1 cellular context compared by ENCODE assay signal in the genomic region with DNA sequence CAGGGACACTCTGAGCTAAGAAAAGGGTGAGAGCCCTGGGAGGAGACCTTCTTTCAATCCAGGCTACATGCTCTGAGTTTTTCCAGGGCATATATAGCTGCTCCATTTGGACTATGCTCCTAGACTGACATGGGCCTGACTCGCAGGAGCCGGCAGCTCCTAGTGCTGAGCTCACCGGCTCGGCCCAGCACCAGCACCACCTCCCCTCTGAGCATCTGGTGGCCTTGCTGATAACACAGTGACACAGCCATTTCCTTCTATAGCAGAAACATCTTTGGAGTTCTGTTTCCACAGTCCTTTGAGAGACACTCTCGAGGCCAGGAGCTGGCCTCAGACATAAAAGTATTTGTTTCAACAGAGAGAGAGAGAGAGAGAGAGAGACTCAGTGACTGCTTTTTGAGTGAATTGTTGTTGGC.
TF ChIP-seq lines count a peak whose summit lies in the region.

No MANE protein-coding gene starts in this region.

TF ChIP-seq in K562, 482 proteins besides CTCF, POLR2A, EP300 and RAD21 (continued from another document and continues in another):
- TF ChIP-seq, protein P1, sequence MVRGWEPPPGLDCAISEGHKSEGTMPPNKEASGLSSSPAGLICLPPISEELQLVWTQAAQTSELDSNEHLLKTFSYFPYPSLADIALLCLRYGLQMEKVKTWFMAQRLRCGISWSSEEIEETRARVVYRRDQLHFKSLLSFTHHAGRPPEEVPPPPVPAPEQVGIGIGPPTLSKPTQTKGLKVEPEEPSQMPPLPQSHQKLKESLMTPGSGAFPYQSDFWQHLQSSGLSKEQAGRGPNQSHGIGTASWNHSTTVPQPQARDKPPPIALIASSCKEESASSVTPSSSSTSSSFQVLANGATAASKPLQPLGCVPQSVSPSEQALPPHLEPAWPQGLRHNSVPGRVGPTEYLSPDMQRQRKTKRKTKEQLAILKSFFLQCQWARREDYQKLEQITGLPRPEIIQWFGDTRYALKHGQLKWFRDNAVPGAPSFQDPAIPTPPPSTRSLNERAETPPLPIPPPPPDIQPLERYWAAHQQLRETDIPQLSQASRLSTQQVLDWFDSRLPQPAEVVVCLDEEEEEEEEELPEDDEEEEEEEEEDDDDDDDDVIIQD (CRISPR knock-in tag; IDR thresholded peaks at IDR 0.05) = no peak
- TF ChIP-seq ZNF785 (CRISPR knock-in tag; IDR thresholded peaks at IDR 0.05) (no peak), TCFL5 (CRISPR knock-in tag; conservative IDR thresholded peaks at IDR 0.05) (no peak), DPF2 (IDR thresholded peaks at IDR 0.05) (peak; percentile 72; the same call in 1 of the 2 replicates), SMAD4 (CRISPR knock-in tag; conservative IDR thresholded peaks at IDR 0.05) (no peak), CCNT2 (IDR thresholded peaks at IDR 0.05; ENCODE audit: borderline replicate concordance, extremely low read depth, insufficient read length, low read depth, low read length) (no peak), ZNF77 (CRISPR knock-in tag; IDR thresholded peaks at IDR 0.05) (no peak), ZNF174 (CRISPR knock-in tag; IDR thresholded peaks at IDR 0.05) (no peak), ARID2 (IDR thresholded peaks at IDR 0.05) (no peak), JUN (IDR thresholded peaks at IDR 0.05; ENCODE audit: borderline replicate concordance, low read depth, low read length) (no peak), JUN (CRISPR knock-in tag; IDR thresholded peaks at IDR 0.05; ENCODE audit: borderline replicate concordance) (no peak), FOXA3 (CRISPR knock-in tag; conservative IDR thresholded peaks at IDR 0.05 in 1 of 2, IDR thresholded peaks at IDR 0.05 in 1 of 2) (no peak), TCF7L2 (IDR thresholded peaks at IDR 0.05; ENCODE audit: low read depth, low read length) (no peak), STAT5B (CRISPR knock-in tag; IDR thresholded peaks at IDR 0.05) (no peak), PTTG1 (tag; IDR thresholded peaks at IDR 0.05; ENCODE audit: low read depth) (no peak), OTX1 (CRISPR knock-in tag; IDR thresholded peaks at IDR 0.05) (no peak), SMARCA4 (IDR thresholded peaks at IDR 0.05) (peak; percentile 53; the same call in 1 of the 2 replicates), ZKSCAN1 (IDR thresholded peaks at IDR 0.05; ENCODE audit: low read depth, low read length) (no peak), NCOA1 (IDR thresholded peaks at IDR 0.05; ENCODE audit: low read depth) (no peak), MEF2A (IDR thresholded peaks at IDR 0.05; ENCODE audit: control insufficient read depth, low read depth, low read length) (no peak), ZNF830 (CRISPR knock-in tag; IDR thresholded peaks at IDR 0.05) (no peak), C11orf30 (IDR thresholded peaks at IDR 0.05; ENCODE audit: low read depth) (peak; percentile 82)
- TF ChIP-seq, protein P2, sequence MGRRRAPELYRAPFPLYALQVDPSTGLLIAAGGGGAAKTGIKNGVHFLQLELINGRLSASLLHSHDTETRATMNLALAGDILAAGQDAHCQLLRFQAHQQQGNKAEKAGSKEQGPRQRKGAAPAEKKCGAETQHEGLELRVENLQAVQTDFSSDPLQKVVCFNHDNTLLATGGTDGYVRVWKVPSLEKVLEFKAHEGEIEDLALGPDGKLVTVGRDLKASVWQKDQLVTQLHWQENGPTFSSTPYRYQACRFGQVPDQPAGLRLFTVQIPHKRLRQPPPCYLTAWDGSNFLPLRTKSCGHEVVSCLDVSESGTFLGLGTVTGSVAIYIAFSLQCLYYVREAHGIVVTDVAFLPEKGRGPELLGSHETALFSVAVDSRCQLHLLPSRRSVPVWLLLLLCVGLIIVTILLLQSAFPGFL (CRISPR knock-in tag; IDR thresholded peaks at IDR 0.05) = no peak
- TF ChIP-seq, protein P3, sequence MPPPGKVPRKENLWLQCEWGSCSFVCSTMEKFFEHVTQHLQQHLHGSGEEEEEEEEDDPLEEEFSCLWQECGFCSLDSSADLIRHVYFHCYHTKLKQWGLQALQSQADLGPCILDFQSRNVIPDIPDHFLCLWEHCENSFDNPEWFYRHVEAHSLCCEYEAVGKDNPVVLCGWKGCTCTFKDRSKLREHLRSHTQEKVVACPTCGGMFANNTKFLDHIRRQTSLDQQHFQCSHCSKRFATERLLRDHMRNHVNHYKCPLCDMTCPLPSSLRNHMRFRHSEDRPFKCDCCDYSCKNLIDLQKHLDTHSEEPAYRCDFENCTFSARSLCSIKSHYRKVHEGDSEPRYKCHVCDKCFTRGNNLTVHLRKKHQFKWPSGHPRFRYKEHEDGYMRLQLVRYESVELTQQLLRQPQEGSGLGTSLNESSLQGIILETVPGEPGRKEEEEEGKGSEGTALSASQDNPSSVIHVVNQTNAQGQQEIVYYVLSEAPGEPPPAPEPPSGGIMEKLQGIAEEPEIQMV (tag; conservative IDR thresholded peaks at IDR 0.05; ENCODE audit: low read depth) = no peak
- TF ChIP-seq, protein P4, sequence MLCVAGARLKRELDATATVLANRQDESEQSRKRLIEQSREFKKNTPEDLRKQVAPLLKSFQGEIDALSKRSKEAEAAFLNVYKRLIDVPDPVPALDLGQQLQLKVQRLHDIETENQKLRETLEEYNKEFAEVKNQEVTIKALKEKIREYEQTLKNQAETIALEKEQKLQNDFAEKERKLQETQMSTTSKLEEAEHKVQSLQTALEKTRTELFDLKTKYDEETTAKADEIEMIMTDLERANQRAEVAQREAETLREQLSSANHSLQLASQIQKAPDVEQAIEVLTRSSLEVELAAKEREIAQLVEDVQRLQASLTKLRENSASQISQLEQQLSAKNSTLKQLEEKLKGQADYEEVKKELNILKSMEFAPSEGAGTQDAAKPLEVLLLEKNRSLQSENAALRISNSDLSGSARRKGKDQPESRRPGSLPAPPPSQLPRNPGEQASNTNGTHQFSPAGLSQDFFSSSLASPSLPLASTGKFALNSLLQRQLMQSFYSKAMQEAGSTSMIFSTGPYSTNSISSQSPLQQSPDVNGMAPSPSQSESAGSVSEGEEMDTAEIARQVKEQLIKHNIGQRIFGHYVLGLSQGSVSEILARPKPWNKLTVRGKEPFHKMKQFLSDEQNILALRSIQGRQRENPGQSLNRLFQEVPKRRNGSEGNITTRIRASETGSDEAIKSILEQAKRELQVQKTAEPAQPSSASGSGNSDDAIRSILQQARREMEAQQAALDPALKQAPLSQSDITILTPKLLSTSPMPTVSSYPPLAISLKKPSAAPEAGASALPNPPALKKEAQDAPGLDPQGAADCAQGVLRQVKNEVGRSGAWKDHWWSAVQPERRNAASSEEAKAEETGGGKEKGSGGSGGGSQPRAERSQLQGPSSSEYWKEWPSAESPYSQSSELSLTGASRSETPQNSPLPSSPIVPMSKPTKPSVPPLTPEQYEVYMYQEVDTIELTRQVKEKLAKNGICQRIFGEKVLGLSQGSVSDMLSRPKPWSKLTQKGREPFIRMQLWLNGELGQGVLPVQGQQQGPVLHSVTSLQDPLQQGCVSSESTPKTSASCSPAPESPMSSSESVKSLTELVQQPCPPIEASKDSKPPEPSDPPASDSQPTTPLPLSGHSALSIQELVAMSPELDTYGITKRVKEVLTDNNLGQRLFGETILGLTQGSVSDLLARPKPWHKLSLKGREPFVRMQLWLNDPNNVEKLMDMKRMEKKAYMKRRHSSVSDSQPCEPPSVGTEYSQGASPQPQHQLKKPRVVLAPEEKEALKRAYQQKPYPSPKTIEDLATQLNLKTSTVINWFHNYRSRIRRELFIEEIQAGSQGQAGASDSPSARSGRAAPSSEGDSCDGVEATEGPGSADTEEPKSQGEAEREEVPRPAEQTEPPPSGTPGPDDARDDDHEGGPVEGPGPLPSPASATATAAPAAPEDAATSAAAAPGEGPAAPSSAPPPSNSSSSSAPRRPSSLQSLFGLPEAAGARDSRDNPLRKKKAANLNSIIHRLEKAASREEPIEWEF (CRISPR knock-in tag; IDR thresholded peaks at IDR 0.05) = no peak
- TF ChIP-seq, protein P5, sequence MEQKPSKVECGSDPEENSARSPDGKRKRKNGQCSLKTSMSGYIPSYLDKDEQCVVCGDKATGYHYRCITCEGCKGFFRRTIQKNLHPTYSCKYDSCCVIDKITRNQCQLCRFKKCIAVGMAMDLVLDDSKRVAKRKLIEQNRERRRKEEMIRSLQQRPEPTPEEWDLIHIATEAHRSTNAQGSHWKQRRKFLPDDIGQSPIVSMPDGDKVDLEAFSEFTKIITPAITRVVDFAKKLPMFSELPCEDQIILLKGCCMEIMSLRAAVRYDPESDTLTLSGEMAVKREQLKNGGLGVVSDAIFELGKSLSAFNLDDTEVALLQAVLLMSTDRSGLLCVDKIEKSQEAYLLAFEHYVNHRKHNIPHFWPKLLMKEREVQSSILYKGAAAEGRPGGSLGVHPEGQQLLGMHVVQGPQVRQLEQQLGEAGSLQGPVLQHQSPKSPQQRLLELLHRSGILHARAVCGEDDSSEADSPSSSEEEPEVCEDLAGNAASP (IDR thresholded peaks at IDR 0.05) = no peak
- TF ChIP-seq, protein P6, sequence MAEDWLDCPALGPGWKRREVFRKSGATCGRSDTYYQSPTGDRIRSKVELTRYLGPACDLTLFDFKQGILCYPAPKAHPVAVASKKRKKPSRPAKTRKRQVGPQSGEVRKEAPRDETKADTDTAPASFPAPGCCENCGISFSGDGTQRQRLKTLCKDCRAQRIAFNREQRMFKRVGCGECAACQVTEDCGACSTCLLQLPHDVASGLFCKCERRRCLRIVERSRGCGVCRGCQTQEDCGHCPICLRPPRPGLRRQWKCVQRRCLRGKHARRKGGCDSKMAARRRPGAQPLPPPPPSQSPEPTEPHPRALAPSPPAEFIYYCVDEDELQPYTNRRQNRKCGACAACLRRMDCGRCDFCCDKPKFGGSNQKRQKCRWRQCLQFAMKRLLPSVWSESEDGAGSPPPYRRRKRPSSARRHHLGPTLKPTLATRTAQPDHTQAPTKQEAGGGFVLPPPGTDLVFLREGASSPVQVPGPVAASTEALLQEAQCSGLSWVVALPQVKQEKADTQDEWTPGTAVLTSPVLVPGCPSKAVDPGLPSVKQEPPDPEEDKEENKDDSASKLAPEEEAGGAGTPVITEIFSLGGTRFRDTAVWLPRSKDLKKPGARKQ (CRISPR knock-in tag; IDR thresholded peaks at IDR 0.05) = no peak
- TF ChIP-seq, protein P7, sequence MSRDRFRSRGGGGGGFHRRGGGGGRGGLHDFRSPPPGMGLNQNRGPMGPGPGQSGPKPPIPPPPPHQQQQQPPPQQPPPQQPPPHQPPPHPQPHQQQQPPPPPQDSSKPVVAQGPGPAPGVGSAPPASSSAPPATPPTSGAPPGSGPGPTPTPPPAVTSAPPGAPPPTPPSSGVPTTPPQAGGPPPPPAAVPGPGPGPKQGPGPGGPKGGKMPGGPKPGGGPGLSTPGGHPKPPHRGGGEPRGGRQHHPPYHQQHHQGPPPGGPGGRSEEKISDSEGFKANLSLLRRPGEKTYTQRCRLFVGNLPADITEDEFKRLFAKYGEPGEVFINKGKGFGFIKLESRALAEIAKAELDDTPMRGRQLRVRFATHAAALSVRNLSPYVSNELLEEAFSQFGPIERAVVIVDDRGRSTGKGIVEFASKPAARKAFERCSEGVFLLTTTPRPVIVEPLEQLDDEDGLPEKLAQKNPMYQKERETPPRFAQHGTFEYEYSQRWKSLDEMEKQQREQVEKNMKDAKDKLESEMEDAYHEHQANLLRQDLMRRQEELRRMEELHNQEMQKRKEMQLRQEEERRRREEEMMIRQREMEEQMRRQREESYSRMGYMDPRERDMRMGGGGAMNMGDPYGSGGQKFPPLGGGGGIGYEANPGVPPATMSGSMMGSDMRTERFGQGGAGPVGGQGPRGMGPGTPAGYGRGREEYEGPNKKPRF (IDR thresholded peaks at IDR 0.05; ENCODE audit: low read depth, low read length) = no peak
- TF ChIP-seq, protein P8, sequence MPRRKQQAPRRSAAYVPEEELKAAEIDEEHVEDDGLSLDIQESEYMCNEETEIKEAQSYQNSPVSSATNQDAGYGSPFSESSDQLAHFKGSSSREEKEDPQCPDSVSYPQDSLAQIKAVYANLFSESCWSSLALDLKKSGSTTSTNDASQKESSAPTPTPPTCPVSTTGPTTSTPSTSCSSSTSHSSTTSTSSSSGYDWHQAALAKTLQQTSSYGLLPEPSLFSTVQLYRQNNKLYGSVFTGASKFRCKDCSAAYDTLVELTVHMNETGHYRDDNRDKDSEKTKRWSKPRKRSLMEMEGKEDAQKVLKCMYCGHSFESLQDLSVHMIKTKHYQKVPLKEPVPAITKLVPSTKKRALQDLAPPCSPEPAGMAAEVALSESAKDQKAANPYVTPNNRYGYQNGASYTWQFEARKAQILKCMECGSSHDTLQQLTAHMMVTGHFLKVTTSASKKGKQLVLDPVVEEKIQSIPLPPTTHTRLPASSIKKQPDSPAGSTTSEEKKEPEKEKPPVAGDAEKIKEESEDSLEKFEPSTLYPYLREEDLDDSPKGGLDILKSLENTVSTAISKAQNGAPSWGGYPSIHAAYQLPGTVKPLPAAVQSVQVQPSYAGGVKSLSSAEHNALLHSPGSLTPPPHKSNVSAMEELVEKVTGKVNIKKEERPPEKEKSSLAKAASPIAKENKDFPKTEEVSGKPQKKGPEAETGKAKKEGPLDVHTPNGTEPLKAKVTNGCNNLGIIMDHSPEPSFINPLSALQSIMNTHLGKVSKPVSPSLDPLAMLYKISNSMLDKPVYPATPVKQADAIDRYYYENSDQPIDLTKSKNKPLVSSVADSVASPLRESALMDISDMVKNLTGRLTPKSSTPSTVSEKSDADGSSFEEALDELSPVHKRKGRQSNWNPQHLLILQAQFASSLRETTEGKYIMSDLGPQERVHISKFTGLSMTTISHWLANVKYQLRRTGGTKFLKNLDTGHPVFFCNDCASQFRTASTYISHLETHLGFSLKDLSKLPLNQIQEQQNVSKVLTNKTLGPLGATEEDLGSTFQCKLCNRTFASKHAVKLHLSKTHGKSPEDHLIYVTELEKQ (CRISPR knock-in tag; IDR thresholded peaks at IDR 0.05) = no peak
- TF ChIP-seq, protein P9, sequence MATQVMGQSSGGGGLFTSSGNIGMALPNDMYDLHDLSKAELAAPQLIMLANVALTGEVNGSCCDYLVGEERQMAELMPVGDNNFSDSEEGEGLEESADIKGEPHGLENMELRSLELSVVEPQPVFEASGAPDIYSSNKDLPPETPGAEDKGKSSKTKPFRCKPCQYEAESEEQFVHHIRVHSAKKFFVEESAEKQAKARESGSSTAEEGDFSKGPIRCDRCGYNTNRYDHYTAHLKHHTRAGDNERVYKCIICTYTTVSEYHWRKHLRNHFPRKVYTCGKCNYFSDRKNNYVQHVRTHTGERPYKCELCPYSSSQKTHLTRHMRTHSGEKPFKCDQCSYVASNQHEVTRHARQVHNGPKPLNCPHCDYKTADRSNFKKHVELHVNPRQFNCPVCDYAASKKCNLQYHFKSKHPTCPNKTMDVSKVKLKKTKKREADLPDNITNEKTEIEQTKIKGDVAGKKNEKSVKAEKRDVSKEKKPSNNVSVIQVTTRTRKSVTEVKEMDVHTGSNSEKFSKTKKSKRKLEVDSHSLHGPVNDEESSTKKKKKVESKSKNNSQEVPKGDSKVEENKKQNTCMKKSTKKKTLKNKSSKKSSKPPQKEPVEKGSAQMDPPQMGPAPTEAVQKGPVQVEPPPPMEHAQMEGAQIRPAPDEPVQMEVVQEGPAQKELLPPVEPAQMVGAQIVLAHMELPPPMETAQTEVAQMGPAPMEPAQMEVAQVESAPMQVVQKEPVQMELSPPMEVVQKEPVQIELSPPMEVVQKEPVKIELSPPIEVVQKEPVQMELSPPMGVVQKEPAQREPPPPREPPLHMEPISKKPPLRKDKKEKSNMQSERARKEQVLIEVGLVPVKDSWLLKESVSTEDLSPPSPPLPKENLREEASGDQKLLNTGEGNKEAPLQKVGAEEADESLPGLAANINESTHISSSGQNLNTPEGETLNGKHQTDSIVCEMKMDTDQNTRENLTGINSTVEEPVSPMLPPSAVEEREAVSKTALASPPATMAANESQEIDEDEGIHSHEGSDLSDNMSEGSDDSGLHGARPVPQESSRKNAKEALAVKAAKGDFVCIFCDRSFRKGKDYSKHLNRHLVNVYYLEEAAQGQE (CRISPR knock-in tag; IDR thresholded peaks at IDR 0.05; ENCODE audit: low read depth) = no peak
